Comparison of ENCODE assay signal across 8 cellular contexts in genomic region chr19:16627194-16627927, GRCh38. TPM values are rescaled to one million over a fixed set of nuclear protein-coding genes. Genes with fewer than 3 reads are reported as not detected.
A peak's percentile ranks its signal among the peaks of the same experiment; 100 is the strongest.
DNase-seq lines count a peak whose midpoint lies in the region; ATAC-seq and TF ChIP-seq lines count a peak whose summit lies in the region.

No MANE protein-coding gene starts in this region.

- H3K36me3 ChIP-seq in GM06990 (ENCODE audit: control insufficient read depth, insufficient read depth, low read length): peaks cover 9% of the 10 kb centered on the region
- H3K36me3 ChIP-seq in HUES64 (ENCODE audit: insufficient read depth, low read length): peaks cover 37% of the 10 kb centered on the region
- peaks cover 16% of the 10 kb centered on the region for H3K36me3 ChIP-seq in left ventricle myocardium inferior

- H3K4me3 ChIP-seq in GM06990 (replicated peaks; ENCODE audit: low read depth, low read length) (peak overlapping the region; percentile 95), HUES64 (ENCODE audit: low read length) (peak overlapping the region; percentile 88), left ventricle myocardium inferior (peak overlapping the region; percentile 97), skeletal muscle cell (ENCODE audit: low read depth, low read length) (peak overlapping the region; percentile 98)

- no peaks in the 10 kb centered on the region for H3K9me3 ChIP-seq in HUES64 (ENCODE audit: insufficient read depth, low read depth, low read length)
- no peaks in the 10 kb centered on the region for H3K9me3 ChIP-seq in left ventricle myocardium inferior (replicated peaks)

- intact Hi-C loops in left ventricle myocardium inferior (cut with micrococcal nuclease): no loop called here

- TF ChIP-seq CTCF in GM06990 (IDR thresholded peaks at IDR 0.05; ENCODE audit: insufficient read depth, low read length, poor library complexity, severe bottlenecking) (no peak), left ventricle myocardium inferior (IDR thresholded peaks at IDR 0.05; ENCODE audit: borderline replicate concordance) (no peak)

- DNase-seq in GM06990 (ENCODE audit: extremely low read depth, insufficient read length): peak; percentile 39
- DNase-seq in activated effector memory CD4-positive, alpha-beta T cell treated with Interleukin-2 at 50 U/mL for 16 hours: peak; percentile 5
- no peak for DNase-seq in left ventricle myocardium inferior
- DNase-seq in skeletal muscle cell (ENCODE audit: low read depth): no peak
- DNase-seq in DMS153 treated with DMSO at 0.1 percent for 48 hours (lab: John Stamatoyannopoulos, UW; ENCODE audit: unreplicated experiment): no peak

- H3K27me3 ChIP-seq in GM06990 (replicated peaks; ENCODE audit: control insufficient read depth, insufficient read depth, low read length) (no peaks in the 10 kb centered on the region), HUES64 (ENCODE audit: insufficient read depth, low read length) (no peaks in the 10 kb centered on the region), left ventricle myocardium inferior (ENCODE audit: low read depth) (no peaks in the 10 kb centered on the region)

- 1% methylated on average over 52 of the region's 52 CpGs for WGBS in HUES64

- ATAC-seq in GM21723 (IDR thresholded peaks at IDR 0.05; ENCODE audit: unreplicated experiment): no peak
- no peak for ATAC-seq in GM18861 (IDR thresholded peaks at IDR 0.05; ENCODE audit: unreplicated experiment)

- peak overlapping the region; percentile 79 for H3K9ac ChIP-seq in HUES64 (ENCODE audit: low read depth, low read length)

- peak overlapping the region; percentile 37; the same call in 1 of the 2 replicates for H3K27ac ChIP-seq in HUES64 (ENCODE audit: low read depth, low read length)
- peak overlapping the region; percentile 98 for H3K27ac ChIP-seq in left ventricle myocardium inferior (replicated peaks)

- peaks cover 21% of the 10 kb centered on the region for H3K4me1 ChIP-seq in HUES64 (ENCODE audit: insufficient read depth, low read length)
- peaks cover 76% of the 10 kb centered on the region for H3K4me1 ChIP-seq in left ventricle myocardium inferior

RNA-seq across cellular contexts. Expression of gene MED26, which starts 0.6 kb away (rescaled TPM):
- polyA plus RNA-seq in HUES64 (2013, experiment 1 of 2): 8.4 TPM
- polyA plus RNA-seq in HUES64 (2013, experiment 2 of 2): 7.7 TPM
- 4.0 TPM for total RNA-seq in left ventricle myocardium inferior

RNA-seq across cellular contexts. Expression of gene SMIM7, which starts 32.6 kb away (rescaled TPM):
- 56.9 TPM for polyA plus RNA-seq in HUES64 (2013, experiment 1 of 2)
- 64.7 TPM for polyA plus RNA-seq in HUES64 (2013, experiment 2 of 2)
- total RNA-seq in left ventricle myocardium inferior: 30.8 TPM

RNA-seq across cellular contexts. Expression of gene TMEM38A, which starts 33.6 kb away (rescaled TPM):
- polyA plus RNA-seq in HUES64 (2013, experiment 1 of 2): 3.6 TPM
- 5.5 TPM for polyA plus RNA-seq in HUES64 (2013, experiment 2 of 2)
- total RNA-seq in left ventricle myocardium inferior: 44.6 TPM

RNA-seq across cellular contexts. Expression of gene SLC35E1, which starts 55.1 kb away (rescaled TPM):
- polyA plus RNA-seq in HUES64 (2013, experiment 1 of 2): 18.7 TPM
- polyA plus RNA-seq in HUES64 (2013, experiment 2 of 2): 18.1 TPM
- 26.8 TPM for total RNA-seq in left ventricle myocardium inferior

Comparison
In these comparisons a context has a peak if more than half of its experiments do, and no peak if none do; other contexts are left out.
1. DNase-seq: peak in GM06990 (single experiment) and activated effector memory CD4-positive, alpha-beta T cell treated with Interleukin-2 at 50 U/mL for 16 hours (single experiment); none in left ventricle myocardium inferior (single experiment), skeletal muscle cell (single experiment) and DMS153 treated with DMSO at 0.1 percent for 48 hours (single experiment).
2. Peak in every context shown above with its lines, with median percentiles within 50 percentile points of each other: H3K4me3 ChIP-seq.